Comparison of ENCODE assay signal across 1 cellular context in the genomic region with DNA sequence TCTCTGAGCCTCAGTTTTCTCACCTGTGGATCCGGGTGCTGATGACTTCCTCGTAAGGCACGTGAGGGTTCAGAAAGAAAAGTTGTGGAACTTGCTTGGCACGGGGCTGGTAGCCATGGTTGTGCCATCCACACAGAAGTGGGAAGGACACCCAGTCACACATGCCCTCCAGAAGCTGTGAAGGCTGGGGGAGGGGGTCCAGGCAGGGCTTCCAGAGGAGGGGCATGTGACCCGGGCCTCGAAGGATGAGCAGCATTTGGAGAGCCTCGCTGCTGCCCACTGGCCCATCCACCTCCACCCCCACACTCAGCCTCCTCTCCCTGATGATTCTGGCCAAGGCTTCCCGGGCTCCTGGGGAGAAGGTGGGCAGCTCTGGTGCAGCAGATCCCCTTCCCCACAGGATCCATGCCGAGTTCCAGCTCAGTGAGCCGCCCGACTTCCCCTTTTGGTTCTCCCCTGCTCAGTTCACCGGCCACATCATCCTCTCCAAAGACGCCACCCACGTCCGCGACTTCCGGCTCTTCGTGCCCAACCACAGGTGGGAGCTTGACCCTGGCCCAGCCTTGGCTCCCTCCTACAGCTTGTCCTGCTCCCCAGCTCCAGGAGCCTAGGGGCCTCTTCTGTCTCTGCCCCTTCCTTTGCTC.
TF ChIP-seq lines count a peak whose summit lies in the region.

No MANE protein-coding gene starts in this region.

TF ChIP-seq in K562, 482 proteins besides CTCF, POLR2A, EP300 and RAD21:
- no peak for TF ChIP-seq UBTF (IDR thresholded peaks at IDR 0.05; ENCODE audit: borderline replicate concordance in 1 of 2, low read depth in 2 of 2, low read length in 2 of 2)
- no peak for TF ChIP-seq GATAD2B (IDR thresholded peaks at IDR 0.05; ENCODE audit: borderline replicate concordance)
- TF ChIP-seq RBM34 (IDR thresholded peaks at IDR 0.05; ENCODE audit: borderline replicate concordance, insufficient read depth, low read length): no peak
- 0 out of 2 replicates have a peak, but pooled peaks have one; percentile 9 for TF ChIP-seq ZNF121 (CRISPR knock-in tag; conservative IDR thresholded peaks at IDR 0.05)
- TF ChIP-seq FOXM1 (IDR thresholded peaks at IDR 0.05; ENCODE audit: low read depth): no peak
- TF ChIP-seq FOXM1 (CRISPR knock-in tag; IDR thresholded peaks at IDR 0.05; ENCODE audit: low read depth): no peak
- TF ChIP-seq SMC3 (conservative IDR thresholded peaks at IDR 0.05; ENCODE audit: insufficient read depth, low read depth, low read length): no peak
- TF ChIP-seq ELF2 (CRISPR knock-in tag; IDR thresholded peaks at IDR 0.05): no peak
- TF ChIP-seq POLR3G (IDR thresholded peaks at IDR 0.05; ENCODE audit: extremely low read depth, insufficient read length, insufficient replicate concordance): no peak
- peak; percentile 59 for TF ChIP-seq SPI1 (IDR thresholded peaks at IDR 0.05; ENCODE audit: borderline replicate concordance, low read depth, low read length)
- no peak for TF ChIP-seq JUNB (CRISPR knock-in tag; conservative IDR thresholded peaks at IDR 0.05)
- TF ChIP-seq HIVEP1 (CRISPR knock-in tag; IDR thresholded peaks at IDR 0.05): no peak
- TF ChIP-seq TFAP4 (CRISPR knock-in tag; IDR thresholded peaks at IDR 0.05; ENCODE audit: borderline replicate concordance): peak; percentile 20; the same call in 1 of the 2 replicates
- TF ChIP-seq GABPB1 (CRISPR knock-in tag; IDR thresholded peaks at IDR 0.05): peak; percentile 48; the same call in 1 of the 2 replicates
